18 cellular contexts compared by ENCODE assay signal in the genomic region with DNA sequence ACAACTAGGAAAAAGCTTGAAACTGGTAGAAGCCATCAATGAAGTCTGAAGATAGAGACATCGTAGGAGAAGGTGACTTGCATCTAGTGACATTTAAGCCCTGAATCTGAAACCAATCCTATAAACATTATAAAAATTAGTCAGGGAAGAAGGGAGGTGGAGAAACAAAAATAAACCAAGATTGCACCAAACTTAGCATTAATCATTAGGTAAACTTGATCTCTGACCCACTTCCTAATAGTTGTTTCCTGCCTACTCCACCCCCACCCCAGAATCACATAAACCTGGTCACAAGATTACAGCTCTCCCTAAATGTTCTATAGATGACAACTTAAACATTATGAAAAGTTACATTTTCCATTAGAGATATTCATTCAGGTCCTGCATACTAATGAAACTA. TPM values are rescaled to one million over a fixed set of nuclear protein-coding genes. Genes with fewer than 3 reads are reported as not detected.
A peak's percentile ranks its signal among the peaks of the same experiment; 100 is the strongest.
DNase-seq lines count a peak whose midpoint lies in the region; ATAC-seq and TF ChIP-seq lines count a peak whose summit lies in the region.
"Had no signal": no experiment of that assay in that cellular context is flagged by ENCODE, and none has a peak within 500 bp of the region (broad histone marks: within the 10 kb centered on the region; RNA-seq: fewer than 3 reads in every experiment).

No MANE protein-coding gene starts in this region.

- H3K79me2 ChIP-seq in GM23248 (ENCODE audit: insufficient read depth) (no peaks in the 10 kb centered on the region), OCI-LY3 (ENCODE audit: low read length) (no peaks in the 10 kb centered on the region), neural progenitor cell (ENCODE audit: low read depth) (no peaks in the 10 kb centered on the region)

- peaks cover 10% of the 10 kb centered on the region for H3K4me1 Mint-ChIP-seq in neural progenitor cell

- H3K9me3 ChIP-seq in GM23248 (ENCODE audit: low read depth) (no peaks in the 10 kb centered on the region), OCI-LY3 (ENCODE audit: insufficient read depth, low read length) (no peaks in the 10 kb centered on the region), neural progenitor cell (ENCODE audit: low read depth) (no peaks in the 10 kb centered on the region)
- H3K9me3 ChIP-seq: BLaER1 treated with 17β-estradiol and CSF1 and Interleukin-3, amounts not matched to agents 10 nM and 100 nM; HAP-1; SK-N-SH had no signal

- TF ChIP-seq CTCF in OCI-LY3 (IDR thresholded peaks at IDR 0.05; ENCODE audit: low read depth, low read length): no peak
- no peak for TF ChIP-seq CTCF in choroid plexus epithelial cell (conservative IDR thresholded peaks at IDR 0.05; ENCODE audit: low read depth, low read length)
- TF ChIP-seq CTCF in neural progenitor cell (IDR thresholded peaks at IDR 0.05): no peak

- H3K27me3 ChIP-seq in GM23248 (replicated peaks; ENCODE audit: insufficient read depth) (no peaks in the 10 kb centered on the region), OCI-LY3 (ENCODE audit: low read depth, low read length) (no peaks in the 10 kb centered on the region), neural progenitor cell (no peaks in the 10 kb centered on the region)
- H3K27me3 ChIP-seq: BLaER1 treated with 17β-estradiol and CSF1 and Interleukin-3, amounts not matched to agents 10 nM and 100 nM had no signal

- H3K9me3 Mint-ChIP-seq in neural progenitor cell: peaks cover 7% of the 10 kb centered on the region

- no peak overlapping the region for H3K27ac ChIP-seq in GM23248
- no peak overlapping the region for H3K27ac ChIP-seq in OCI-LY3 (ENCODE audit: low read length)
- no peak overlapping the region for H3K27ac ChIP-seq in neural progenitor cell
- H3K27ac ChIP-seq: BLaER1 treated with 17β-estradiol and CSF1 and Interleukin-3, amounts not matched to agents 10 nM and 100 nM; HL-60 had no signal

- no peak overlapping the region for H3K4me2 ChIP-seq in GM23248 (ENCODE audit: unreplicated experiment)
- no peak overlapping the region for H3K4me2 ChIP-seq in OCI-LY3 (ENCODE audit: low read length)
- H3K4me2 ChIP-seq in neural progenitor cell: no peak overlapping the region
- H3K4me2 ChIP-seq: SK-N-SH had no signal

- no peak overlapping the region for H3K4me3 Mint-ChIP-seq in neural progenitor cell
- H3K4me3 Mint-ChIP-seq: CD8-positive, alpha-beta memory T cell had no signal

- H3K4me3 ChIP-seq in GM23248: no peak overlapping the region
- no peak overlapping the region for H3K4me3 ChIP-seq in OCI-LY3 (ENCODE audit: low read length)
- H3K4me3 ChIP-seq in choroid plexus epithelial cell (ENCODE audit: low read depth, low read length): no peak overlapping the region
- H3K4me3 ChIP-seq in neural progenitor cell: no peak overlapping the region
- H3K4me3 ChIP-seq: BLaER1 treated with 17β-estradiol and CSF1 and Interleukin-3, amounts not matched to agents 10 nM and 100 nM; HAP-1 had no signal

- H2AFZ ChIP-seq in GM23248 (peak overlapping the region; percentile 35; the same call in 1 of the 2 replicates), OCI-LY3 (ENCODE audit: low read depth, low read length) (peak overlapping the region; percentile 32; the same call in 1 of the 2 replicates), neural progenitor cell (replicated peaks) (no peak overlapping the region)

- H3K27me3 Mint-ChIP-seq in neural progenitor cell (ENCODE audit: insufficient read depth, low read depth): peaks cover 2% of the 10 kb centered on the region
- H3K27me3 Mint-ChIP-seq: CD8-positive, alpha-beta memory T cell had no signal

- H4K20me1 ChIP-seq in GM23248 (ENCODE audit: insufficient read depth) (no peaks in the 10 kb centered on the region), OCI-LY3 (ENCODE audit: insufficient read depth, low read length) (no peaks in the 10 kb centered on the region), neural progenitor cell (ENCODE audit: low read depth) (no peaks in the 10 kb centered on the region)
- H4K20me1 ChIP-seq: BLaER1 treated with 17β-estradiol and CSF1 and Interleukin-3, amounts not matched to agents 10 nM and 100 nM had no signal

- no peaks in the 10 kb centered on the region for H3K36me3 Mint-ChIP-seq in neural progenitor cell
- H3K36me3 Mint-ChIP-seq: CD8-positive, alpha-beta memory T cell had no signal

- H3K27ac Mint-ChIP-seq in neural progenitor cell: peak overlapping the region; percentile 7

- 65 to 73% methylated on average over 1 of the region's 1 CpG for WGBS in GM23248 (ENCODE audit: low coverage in 1 of 2, low lambda C conversion rate in 2 of 2, missing lambda C conversion rate in 2 of 2), 2 experiments

- no peak overlapping the region for H3K9ac ChIP-seq in GM23248
- no peak overlapping the region for H3K9ac ChIP-seq in OCI-LY3 (ENCODE audit: low read length)
- H3K9ac ChIP-seq in neural progenitor cell: no peak overlapping the region
- H3K9ac ChIP-seq: BLaER1 treated with 17β-estradiol and CSF1 and Interleukin-3, amounts not matched to agents 10 nM and 100 nM; SK-N-SH had no signal

- H3K9me2 ChIP-seq in GM23248 (ENCODE audit: insufficient read depth): no peaks in the 10 kb centered on the region; the same call in 1 of the 2 replicates
- H3K9me2 ChIP-seq: SK-N-SH had no signal

- H3F3A ChIP-seq in GM23248 (ENCODE audit: insufficient read depth): no peaks in the 10 kb centered on the region
- no peaks in the 10 kb centered on the region for H3F3A ChIP-seq in neural progenitor cell (ENCODE audit: low read depth)

- in situ Hi-C loops in GM23248 (cut with MboI): no loop called here

- H3K36me3 ChIP-seq in GM23248 (ENCODE audit: low read depth) (no peaks in the 10 kb centered on the region), OCI-LY3 (replicated peaks; ENCODE audit: low read depth, low read length) (no peaks in the 10 kb centered on the region), neural progenitor cell (no peaks in the 10 kb centered on the region)
- H3K36me3 ChIP-seq: BLaER1 treated with 17β-estradiol and CSF1 and Interleukin-3, amounts not matched to agents 10 nM and 100 nM; HAP-1 had no signal

- ATAC-seq in HG03342 (IDR thresholded peaks at IDR 0.05; ENCODE audit: unreplicated experiment): no peak

- DNase-seq in GM23248 (no peak), choroid plexus epithelial cell (ENCODE audit: low read depth) (peak; percentile 37), neural progenitor cell (ENCODE audit: low spot score) (no peak), HPDE6-E6E7 (ENCODE audit: extremely low spot score) (no peak), NCI-H345 (lab: John Stamatoyannopoulos, UW) (no peak), T-helper 2 cell (no peak)
- DNase-seq: CD8-positive, alpha-beta memory T cell; DMS79 treated with DMSO at 0.1 percent for 48 hours; NCI-H1092 treated with DMSO at 0.1 percent for 48 hours; NCI-H2081; SHP77 treated with DMSO at 0.1 percent for 48 hours; SK-N-SH had no signal

- peaks cover 4% of the 10 kb centered on the region; the same call in 1 of the 2 replicates for H3K4me1 ChIP-seq in GM23248 (ENCODE audit: insufficient read depth)
- no peaks in the 10 kb centered on the region for H3K4me1 ChIP-seq in OCI-LY3 (ENCODE audit: low read length)
- H3K4me1 ChIP-seq in neural progenitor cell: peaks cover 3% of the 10 kb centered on the region
- H3K4me1 ChIP-seq: HAP-1 had no signal

RNA-seq across cellular contexts. Expression of a gene that starts 40.4 kb away (rescaled TPM):
- not detected in 2 replicates for total RNA-seq in GM23248 (2014; rRNA removed; shearing (Covaris generic))
- polyA plus RNA-seq in GM23248 (2016; fragmentation: Nextera tagmentation; extraction: Ambion mirVana): 0.23 and 0.38 TPM in 2 replicates
- 4.3 and 5.0 TPM in 2 replicates for total RNA-seq in neural progenitor cell (ENCODE audit: low replicate concordance)
- total RNA-seq: A673; CD8-positive, alpha-beta memory T cell had no signal
- polyA plus RNA-seq: CD8-positive, alpha-beta memory T cell had no signal

RNA-seq across cellular contexts. Expression of a gene that starts 40.5 kb away (rescaled TPM):
- total RNA-seq in GM23248 (2014; rRNA removed; shearing (Covaris generic)): 0.11 and 0.13 TPM in 2 replicates
- 0.88 and 1.3 TPM in 2 replicates for polyA plus RNA-seq in GM23248 (2016; fragmentation: Nextera tagmentation; extraction: Ambion mirVana)
- total RNA-seq in neural progenitor cell (ENCODE audit: low replicate concordance): 4.7 and 25.5 TPM in 2 replicates
- polyA plus RNA-seq: CD8-positive, alpha-beta memory T cell had no signal
